18 cellular contexts compared by ENCODE assay signal in the genomic region with DNA sequence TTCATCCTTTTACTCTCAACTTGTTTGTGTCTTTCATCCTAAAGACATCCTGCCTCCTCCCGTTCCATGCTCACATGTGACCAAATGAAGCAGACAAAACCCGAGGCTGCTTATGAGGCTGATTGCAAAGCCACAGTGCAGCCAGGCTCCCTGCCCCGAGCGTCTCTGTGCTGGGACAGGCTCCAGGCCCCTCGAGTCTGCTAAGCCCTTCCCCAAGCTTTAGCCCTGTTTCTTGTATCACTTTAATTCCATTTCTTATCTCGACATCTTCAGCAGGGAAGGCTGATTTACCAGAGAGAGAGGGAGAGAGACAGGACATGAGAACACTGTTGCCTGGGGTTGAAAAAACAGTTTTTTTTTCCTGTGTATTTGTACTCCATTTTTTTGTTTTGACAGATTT.
DNase-seq lines count a peak whose midpoint lies in the region; ATAC-seq and TF ChIP-seq lines count a peak whose summit lies in the region.
"Had no signal": no experiment of that assay in that cellular context is flagged by ENCODE, and none has a peak within 500 bp of the region (broad histone marks: within the 10 kb centered on the region; RNA-seq: fewer than 3 reads in every experiment).

No MANE protein-coding gene starts in this region.

- H4K20me1 ChIP-seq in SK-N-SH (ENCODE audit: insufficient read depth), result no peaks in the 10 kb centered on the region

- no peak; the same call in 1 of the 2 replicates for TF ChIP-seq RAD21 in SK-N-SH (IDR thresholded peaks at IDR 0.05; ENCODE audit: low read length)

- H3K27me3 ChIP-seq in SK-N-SH (ENCODE audit: insufficient read depth) (no peaks in the 10 kb centered on the region), neuron (ENCODE audit: insufficient read depth, low read length) (no peaks in the 10 kb centered on the region)

- no peaks in the 10 kb centered on the region for H3K9me2 ChIP-seq in SK-N-SH

- H3K27ac ChIP-seq in SK-N-SH (ENCODE audit: low read depth in 2 of 2, low read length in 1 of 2), result peak overlapping the region in 1 of 2 experiments; percentile 74; a peak in 2 of 4 replicates

- H2AFZ ChIP-seq in SK-N-SH (ENCODE audit: low read depth) (no peak overlapping the region), neuron (ENCODE audit: low read depth, low read length) (peak overlapping the region; percentile 34)

- H3K4me3 ChIP-seq in SK-N-SH (ENCODE audit: low read depth in 2 of 2, low read length in 1 of 2), result no peak overlapping the region
- no peak overlapping the region for H3K4me3 ChIP-seq in neuron (ENCODE audit: low read length)

- H3K79me2 ChIP-seq in SK-N-SH (ENCODE audit: insufficient read depth), result no peaks in the 10 kb centered on the region

- H3K4me1 ChIP-seq in SK-N-SH (ENCODE audit: control insufficient read depth in 1 of 2, insufficient read depth in 2 of 2, low read depth in 1 of 2, low read length in 1 of 2), result peaks cover 0 to 9% of the 10 kb centered on the region in 2 experiments; a peak in 2 of 4 replicates
- H3K4me1 ChIP-seq in neuron (ENCODE audit: insufficient read depth, low read length), result peaks cover 9% of the 10 kb centered on the region

- TF ChIP-seq EP300 in SK-N-SH (IDR thresholded peaks at IDR 0.05; ENCODE audit: borderline replicate concordance in 1 of 2, low read depth in 1 of 2, low read length in 1 of 2), result no peak

- no peaks in the 10 kb centered on the region for H3K9me3 Mint-ChIP-seq in immature natural killer cell

- no peak for TF ChIP-seq CTCF in SK-N-SH (IDR thresholded peaks at IDR 0.05)

- no peaks in the 10 kb centered on the region for H3F3A ChIP-seq in SK-N-SH (replicated peaks; ENCODE audit: insufficient read depth)

- H3K36me3 Mint-ChIP-seq in immature natural killer cell, result peaks cover 0 to 4% (median 0%) of the 10 kb centered on the region in 3 donors
- H3K36me3 Mint-ChIP-seq: CD14-positive monocyte had no signal

- CTCF ChIA-PET in SK-N-SH (lab: Yijun Ruan, JAX), result interaction anchor here (0.9 to 1.7 kb wide), 7 partner anchors 10 to 116 kb away, joined by 3 to 4 read pairs (median 4); no protein-coding TSS in a partner anchor

- H3K27me3 Mint-ChIP-seq in immature natural killer cell (ENCODE audit: low read depth in 3 of 3), result no peaks in the 10 kb centered on the region

- no peak overlapping the region for H3K4me2 ChIP-seq in SK-N-SH

- no peak overlapping the region for H3K9ac ChIP-seq in SK-N-SH

- POLR2A ChIA-PET in SK-N-SH (lab: Yijun Ruan, JAX), result no interaction called here

- DNase-seq in SK-N-SH (peak; percentile 76), immature natural killer cell (no peak), NCI-H446 treated with DMSO at 0.1 percent for 48 hours (lab: John Stamatoyannopoulos, UW) (no peak), activated gamma-delta T cell (lab: John Stamatoyannopoulos, UW) (no peak), amygdala (lab: John Stamatoyannopoulos, UW) (no peak), middle frontal gyrus (ENCODE audit: extremely low spot score, low spot score) (no peak)
- DNase-seq: 8988T, H7, HFFc6, NCI-H1694, NCI-H2081 treated with DMSO at 0.1 percent for 48 hours, NCI-H2227 treated with DMSO at 0.1 percent for 48 hours, NCI-H524, PC-3, SHP77 treated with DMSO at 0.1 percent for 48 hours had no signal

- H3K4me3 Mint-ChIP-seq in immature natural killer cell, result peak overlapping the region in 2 of 5 donors; percentile 31 to 33
- H3K4me3 Mint-ChIP-seq: CD14-positive monocyte, HFFc6 had no signal

- 6% methylated on average over 6 of the region's 6 CpGs for WGBS in SK-N-SH (ENCODE audit: low lambda C conversion rate)

- H3K27ac Mint-ChIP-seq in immature natural killer cell, result peak overlapping the region; percentile 31 to 74 (median 60)
- H3K27ac Mint-ChIP-seq: CD14-positive monocyte, HFFc6 had no signal

- no peak for ATAC-seq in SK-N-SH treated with all-trans-retinoic acid at 6 μM for 48 hours
- ATAC-seq: PC-3 had no signal

- 0 out of 2 replicates have a peak, but pooled peaks cover 3% of the 10 kb centered on the region for H3K9me3 ChIP-seq in SK-N-SH
- H3K9me3 ChIP-seq in neuron (ENCODE audit: low read length), result peaks cover 2% of the 10 kb centered on the region

- peaks cover 0 to 17% of the 10 kb centered on the region in 2 donors for H3K4me1 Mint-ChIP-seq in immature natural killer cell
- H3K4me1 Mint-ChIP-seq: CD14-positive monocyte had no signal

- H3K36me3 ChIP-seq in SK-N-SH (replicated peaks in 1 of 2; ENCODE audit: control insufficient read depth in 1 of 2, insufficient read depth in 2 of 2, low read length in 1 of 2), result no peaks in the 10 kb centered on the region
- no peaks in the 10 kb centered on the region for H3K36me3 ChIP-seq in neuron (ENCODE audit: insufficient read depth, low read length)

TF ChIP-seq in SK-N-SH, 30 proteins besides CTCF, POLR2A, EP300 and RAD21:
- TF ChIP-seq, protein P1, sequence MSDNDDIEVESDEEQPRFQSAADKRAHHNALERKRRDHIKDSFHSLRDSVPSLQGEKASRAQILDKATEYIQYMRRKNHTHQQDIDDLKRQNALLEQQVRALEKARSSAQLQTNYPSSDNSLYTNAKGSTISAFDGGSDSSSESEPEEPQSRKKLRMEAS (IDR thresholded peaks at IDR 0.05; ENCODE audit: low read depth), result no peak
- TF ChIP-seq ELF1 (IDR thresholded peaks at IDR 0.05) (no peak), GATA2 (CRISPR knock-in tag; IDR thresholded peaks at IDR 0.05) (peak; percentile 94), MEF2A (IDR thresholded peaks at IDR 0.05; ENCODE audit: borderline replicate concordance, low read depth) (no peak), FOXJ3 (CRISPR knock-in tag; IDR thresholded peaks at IDR 0.05) (peak; percentile 55; the same call in 1 of the 2 replicates), NFIC (IDR thresholded peaks at IDR 0.05; ENCODE audit: borderline replicate concordance) (no peak)

TF ChIP-seq in SK-N-SH treated with all-trans-retinoic acid at 6 μM for 48 hours, 23 proteins besides CTCF, POLR2A, EP300 and RAD21:
- TF ChIP-seq ZFP3 (CRISPR knock-in tag; IDR thresholded peaks at IDR 0.05) (no peak), TOX (CRISPR knock-in tag; IDR thresholded peaks at IDR 0.05; ENCODE audit: borderline replicate concordance) (no peak), GLIS3 (CRISPR knock-in tag; IDR thresholded peaks at IDR 0.05) (no peak), ZNF70 (CRISPR knock-in tag; IDR thresholded peaks at IDR 0.05) (no peak), ARNTL (CRISPR knock-in tag; IDR thresholded peaks at IDR 0.05; ENCODE audit: borderline replicate concordance, low read depth) (no peak), ZC3H10 (CRISPR knock-in tag; IDR thresholded peaks at IDR 0.05) (no peak), ZNF565 (CRISPR knock-in tag; conservative IDR thresholded peaks at IDR 0.05; ENCODE audit: low read depth) (no peak), ZFP30 (CRISPR knock-in tag; IDR thresholded peaks at IDR 0.05) (no peak), ISL1 (CRISPR knock-in tag; IDR thresholded peaks at IDR 0.05) (no peak)
- TF ChIP-seq, protein P2, sequence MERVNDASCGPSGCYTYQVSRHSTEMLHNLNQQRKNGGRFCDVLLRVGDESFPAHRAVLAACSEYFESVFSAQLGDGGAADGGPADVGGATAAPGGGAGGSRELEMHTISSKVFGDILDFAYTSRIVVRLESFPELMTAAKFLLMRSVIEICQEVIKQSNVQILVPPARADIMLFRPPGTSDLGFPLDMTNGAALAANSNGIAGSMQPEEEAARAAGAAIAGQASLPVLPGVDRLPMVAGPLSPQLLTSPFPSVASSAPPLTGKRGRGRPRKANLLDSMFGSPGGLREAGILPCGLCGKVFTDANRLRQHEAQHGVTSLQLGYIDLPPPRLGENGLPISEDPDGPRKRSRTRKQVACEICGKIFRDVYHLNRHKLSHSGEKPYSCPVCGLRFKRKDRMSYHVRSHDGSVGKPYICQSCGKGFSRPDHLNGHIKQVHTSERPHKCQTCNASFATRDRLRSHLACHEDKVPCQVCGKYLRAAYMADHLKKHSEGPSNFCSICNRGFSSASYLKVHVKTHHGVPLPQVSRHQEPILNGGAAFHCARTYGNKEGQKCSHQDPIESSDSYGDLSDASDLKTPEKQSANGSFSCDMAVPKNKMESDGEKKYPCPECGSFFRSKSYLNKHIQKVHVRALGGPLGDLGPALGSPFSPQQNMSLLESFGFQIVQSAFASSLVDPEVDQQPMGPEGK (CRISPR knock-in tag; IDR thresholded peaks at IDR 0.05; ENCODE audit: borderline replicate concordance), result no peak
